Comparison of ENCODE assay signal across 20 cellular contexts in the genomic region with DNA sequence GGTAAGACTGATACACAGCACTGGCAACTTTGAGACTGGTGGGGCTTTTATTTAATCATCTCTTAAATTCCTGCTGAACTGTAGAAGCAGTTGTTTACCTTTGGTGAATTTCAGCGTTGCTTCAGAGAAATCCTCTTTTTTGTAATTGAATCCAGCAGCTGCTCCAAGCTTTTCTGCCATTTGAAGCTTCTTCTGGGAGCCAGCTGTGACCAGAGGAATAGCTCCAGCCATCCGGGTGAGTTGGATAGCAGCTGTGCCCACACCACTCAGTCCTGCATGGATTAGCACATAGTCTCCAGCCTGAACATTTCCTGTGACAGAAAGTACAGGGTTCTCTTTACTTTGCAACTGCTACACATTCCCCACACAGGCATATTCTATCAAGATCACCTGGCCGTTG. TPM values are rescaled to one million over a fixed set of nuclear protein-coding genes. Genes with fewer than 3 reads are reported as not detected.
DNase-seq lines count a peak whose midpoint lies in the region; ATAC-seq and TF ChIP-seq lines count a peak whose summit lies in the region.
"Had no signal": no experiment of that assay in that cellular context is flagged by ENCODE, and none has a peak within 500 bp of the region (broad histone marks: within the 10 kb centered on the region; RNA-seq: fewer than 3 reads in every experiment).

No MANE protein-coding gene starts in this region.

- H3K4me3 ChIP-seq in SJCRH30 = no peak overlapping the region
- no peak overlapping the region for H3K4me3 ChIP-seq in osteoblast (ENCODE audit: insufficient read depth, low read length)
- H3K4me3 ChIP-seq in upper lobe of left lung = no peak overlapping the region
- H3K4me3 ChIP-seq: dorsolateral prefrontal cortex had no signal

- H3K27me3 ChIP-seq in SJCRH30 (no peaks in the 10 kb centered on the region), osteoblast (ENCODE audit: insufficient read depth, low read length) (no peaks in the 10 kb centered on the region), upper lobe of left lung (no peaks in the 10 kb centered on the region)
- H3K27me3 ChIP-seq: dorsolateral prefrontal cortex had no signal

- TF ChIP-seq POLR2A in upper lobe of left lung (IDR thresholded peaks at IDR 0.05) = no peak

- no peak for TF ChIP-seq EP300 in upper lobe of left lung (IDR thresholded peaks at IDR 0.05)

- TF ChIP-seq CTCF in neural crest cell (conservative IDR thresholded peaks at IDR 0.05) (no peak), osteoblast (IDR thresholded peaks at IDR 0.05; ENCODE audit: extremely low read depth, low read depth, low read length) (no peak), upper lobe of left lung (IDR thresholded peaks at IDR 0.05) (no peak)

- H3K9me3 Mint-ChIP-seq in neural crest cell = no peaks in the 10 kb centered on the region
- H3K9me3 Mint-ChIP-seq: activated CD4-positive, alpha-beta memory T cell treated with anti-CD3 and anti-CD28 coated beads for 36 hours; activated naive CD8-positive, alpha-beta T cell treated with anti-CD3 and anti-CD28 coated beads, Interleukin-2, amount 10 ng/mL, durations not matched to agents 7 days and 5 days; central memory CD8-positive, alpha-beta T cell; memory B cell had no signal

- H3K4me2 ChIP-seq in osteoblast (ENCODE audit: insufficient read depth, low read length) = no peak overlapping the region

- peaks cover 17% of the 10 kb centered on the region for H3K36me3 ChIP-seq in SJCRH30
- peaks cover 23% of the 10 kb centered on the region for H3K36me3 ChIP-seq in osteoblast (ENCODE audit: insufficient read depth, low read length)
- peaks cover 0 to 27% (median 14%) of the 10 kb centered on the region in 4 donors for H3K36me3 ChIP-seq in upper lobe of left lung

- no peak overlapping the region for H3K27ac Mint-ChIP-seq in neural crest cell (ENCODE audit: unreplicated experiment)
- H3K27ac Mint-ChIP-seq: activated CD4-positive, alpha-beta memory T cell treated with anti-CD3 and anti-CD28 coated beads for 36 hours; activated naive CD8-positive, alpha-beta T cell treated with anti-CD3 and anti-CD28 coated beads, Interleukin-2, amount 10 ng/mL, durations not matched to agents 7 days and 5 days; memory B cell had no signal

- peaks cover 42% of the 10 kb centered on the region for H3K4me1 Mint-ChIP-seq in neural crest cell

- no peak for ATAC-seq in upper lobe of left lung (ENCODE audit: low FRiP score in 2 of 2)

- H3K27me3 Mint-ChIP-seq in neural crest cell (ENCODE audit: low read depth) = no peaks in the 10 kb centered on the region
- H3K27me3 Mint-ChIP-seq: activated CD4-positive, alpha-beta memory T cell treated with anti-CD3 and anti-CD28 coated beads for 36 hours; activated naive CD8-positive, alpha-beta T cell treated with anti-CD3 and anti-CD28 coated beads, Interleukin-2, amount 10 ng/mL, durations not matched to agents 7 days and 5 days; central memory CD8-positive, alpha-beta T cell; memory B cell had no signal

- H3K27ac ChIP-seq in SJCRH30 = peak overlapping the region; percentile 96
- no peak overlapping the region for H3K27ac ChIP-seq in osteoblast (ENCODE audit: low read depth, low read length)
- peak overlapping the region in 1 of 4 donors; percentile 58 for H3K27ac ChIP-seq in upper lobe of left lung

- H3K4me3 Mint-ChIP-seq in neural crest cell = peak overlapping the region; percentile 70
- H3K4me3 Mint-ChIP-seq: activated CD4-positive, alpha-beta memory T cell treated with anti-CD3 and anti-CD28 coated beads for 36 hours; activated naive CD8-positive, alpha-beta T cell treated with anti-CD3 and anti-CD28 coated beads, Interleukin-2, amount 10 ng/mL, durations not matched to agents 7 days and 5 days; central memory CD8-positive, alpha-beta T cell; memory B cell had no signal

- no peak overlapping the region for H2AFZ ChIP-seq in osteoblast (ENCODE audit: low read length)

- no peaks in the 10 kb centered on the region for H4K20me1 ChIP-seq in osteoblast (ENCODE audit: insufficient read depth, low read length)

- peaks cover 41% of the 10 kb centered on the region for H3K4me1 ChIP-seq in SJCRH30
- H3K4me1 ChIP-seq in osteoblast (ENCODE audit: insufficient read depth, low read length) = peaks cover 10% of the 10 kb centered on the region
- peaks cover 28 to 46% (median 35%) of the 10 kb centered on the region in 4 donors for H3K4me1 ChIP-seq in upper lobe of left lung

- peaks cover 13% of the 10 kb centered on the region for H3K36me3 Mint-ChIP-seq in neural crest cell (ENCODE audit: low read depth)

- WGBS in upper lobe of left lung, 2 donors = 54 to 64% methylated on average over 3 of the region's 3 CpGs

- peaks cover 9% of the 10 kb centered on the region for H3K79me2 ChIP-seq in osteoblast (ENCODE audit: insufficient read depth, low read length)

- DNase-seq in COLO668 (lab: John Stamatoyannopoulos, UW; ENCODE audit: unreplicated experiment) (peak; percentile 73), NCI-H187 (lab: John Stamatoyannopoulos, UW) (peak; percentile 25 to 53), SJCRH30 (peak; percentile 98 to 99), neural crest cell (ENCODE audit: low read depth, low spot score) (no peak), osteoblast (ENCODE audit: insufficient read length, low spot score, missing footprints) (no peak), upper lobe of left lung (no peak)
- DNase-seq in activated CD8-positive, alpha-beta memory T cell treated with anti-CD3 and anti-CD28 coated beads, Interleukin-2, amount 50 U/mL, for 48 hours = no peak
- DNase-seq: activated CD4-positive, alpha-beta memory T cell treated with anti-CD3 and anti-CD28 coated beads for 36 hours; activated CD4-positive, CD25-positive, alpha-beta regulatory T cell; activated effector memory CD4-positive, alpha-beta T cell treated with anti-CD3 and anti-CD28 coated beads, Interleukin-2, amount 50 U/mL, for 16 hours; activated naive CD8-positive, alpha-beta T cell treated with anti-CD3 and anti-CD28 coated beads, Interleukin-2, amount 10 ng/mL, durations not matched to agents 7 days and 5 days; activated T-cell treated with anti-CD3 and anti-CD28 coated beads for 4 hours; dorsolateral prefrontal cortex; foreskin melanocyte; MM.1S; NCI-H446; small intestine; stimulated activated CD4-positive, alpha-beta T cell treated with anti-CD3 and anti-CD28 coated beads, Interleukin-1b, Interleukin-23, amount 100 ng/mL, for 48 hours had no signal

- H3K9me3 ChIP-seq in SJCRH30 (replicated peaks) (no peaks in the 10 kb centered on the region), osteoblast (ENCODE audit: low read depth, low read length) (no peaks in the 10 kb centered on the region), upper lobe of left lung (no peaks in the 10 kb centered on the region)

RNA-seq across cellular contexts. Expression of gene TP53I3, which starts 3.9 kb away (rescaled TPM):
- total RNA-seq in SJCRH30 (2014; rRNA removed; shearing (Covaris generic)) = 38.6 and 42.1 TPM in 2 replicates
- total RNA-seq in neural crest cell (38.3 and 40.8 TPM in 2 replicates), osteoblast (59.4 and 79.3 TPM in 2 replicates), upper lobe of left lung (100 to 1,000 TPM in 1 of 6 donors, 10 to 100 TPM in 5; 27.0 to 110 (median 69.6) TPM)

RNA-seq across cellular contexts. Expression of gene SF3B6, which starts 4.6 kb away (rescaled TPM):
- 357 and 360 TPM in 2 replicates for total RNA-seq in SJCRH30 (2014; rRNA removed; shearing (Covaris generic))
- 89.5 and 94.3 TPM in 2 replicates for total RNA-seq in neural crest cell
- total RNA-seq in osteoblast = 96.6 and 109 TPM in 2 replicates
- total RNA-seq in upper lobe of left lung = 10 to 100 TPM; 38.8 to 93.7 (median 64.7) TPM

RNA-seq across cellular contexts. Expression of gene FKBP1B, which starts 31.2 kb away (rescaled TPM):
- total RNA-seq in SJCRH30 (2014; rRNA removed; shearing (Covaris generic)) = 41.8 and 47.2 TPM in 2 replicates
- total RNA-seq in neural crest cell (22.0 and 22.1 TPM in 2 replicates), osteoblast (2.7 and 3.3 TPM in 2 replicates), upper lobe of left lung (10 to 100 TPM in 5 of 6 donors, 1 to 10 TPM in 1; 7.3 to 27.3 (median 15.0) TPM)

RNA-seq across cellular contexts. Expression of gene WDCP, which starts 33.5 kb away (rescaled TPM):
- 45.5 and 46.2 TPM in 2 replicates for total RNA-seq in SJCRH30 (2014; rRNA removed; shearing (Covaris generic))
- total RNA-seq in neural crest cell = 41.8 and 43.9 TPM in 2 replicates
- 8.3 and 9.1 TPM in 2 replicates for total RNA-seq in osteoblast
- total RNA-seq in upper lobe of left lung = 10 to 100 TPM in 1 of 6 donors, 1 to 10 TPM in 5; 1.0 to 10.6 (median 4.6) TPM

RNA-seq across cellular contexts. Expression of gene PFN4, which starts 42.4 kb away (rescaled TPM):
- 0.53 and 0.81 TPM in 2 replicates for total RNA-seq in SJCRH30 (2014; rRNA removed; shearing (Covaris generic))
- total RNA-seq in neural crest cell = 1.3 and 1.7 TPM in 2 replicates
- 0.88 TPM in 1 of 2 replicates, not detected in the other for total RNA-seq in osteoblast
- under 1 TPM in 2 of 6 donors, not detected in 4; 0.54 TPM for total RNA-seq in upper lobe of left lung
- total RNA-seq: activated naive CD8-positive, alpha-beta T cell treated with anti-CD3 and anti-CD28 coated beads, Interleukin-2, amount 10 ng/mL, durations not matched to agents 7 days and 5 days had no signal

Comparison
In these comparisons a context has a peak if more than half of its experiments do, and no peak if none do; other contexts are left out.
1. DNase-seq: peak in COLO668 (single experiment), NCI-H187 (2 of 2) and SJCRH30 (2 of 2); none in neural crest cell (single experiment), osteoblast (single experiment), activated CD8-positive, alpha-beta memory T cell treated with anti-CD3 and anti-CD28 coated beads, Interleukin-2, amount 50 U/mL, for 48 hours (single experiment) and upper lobe of left lung (0 of 2).